Comparison of ENCODE assay signal across 8 cellular contexts in genomic region chr1:43991476-43992231, GRCh38. TPM values are rescaled to one million over a fixed set of nuclear protein-coding genes. Genes with fewer than 3 reads are reported as not detected.
A peak's percentile ranks its signal among the peaks of the same experiment; 100 is the strongest.
DNase-seq lines count a peak whose midpoint lies in the region; ATAC-seq and TF ChIP-seq lines count a peak whose summit lies in the region.

Gene CCDC24, plus strand, starts transcription at chr1:43991599. Its CDS starts 280 bp downstream, at chr1:43991879.

- peak within 1 kb of the TSS; percentile 87 for H3K4me2 ChIP-seq in MM.1S (ENCODE audit: low read depth, low read length)

- H3K79me2 ChIP-seq in MM.1S (ENCODE audit: low read length) = no peaks in the 10 kb centered on the region

- ATAC-seq in left cardiac atrium (peak; percentile 87 to 92), upper lobe of right lung (peak; percentile 90)

- H3F3A ChIP-seq in MM.1S (ENCODE audit: insufficient read depth, low read length) = peaks cover 16% of the 10 kb centered on the region

- H3K9ac ChIP-seq in MM.1S (ENCODE audit: low read length) = peak within 1 kb of the TSS; percentile 37; the same call in 1 of the 2 replicates
- peak within 1 kb of the TSS; percentile 88 for H3K9ac ChIP-seq in adipocyte (ENCODE audit: low read length)

- H3K36me3 ChIP-seq in H7 (replicated peaks; ENCODE audit: control insufficient read depth, insufficient read depth, low read length) (no peaks in the 10 kb centered on the region), MM.1S (replicated peaks; ENCODE audit: insufficient read depth, low read length) (no peaks in the 10 kb centered on the region), adipocyte (ENCODE audit: control insufficient read depth, insufficient read depth, low read length, severe bottlenecking) (no peaks in the 10 kb centered on the region), upper lobe of right lung (no peaks in the 10 kb centered on the region)

- H2AFZ ChIP-seq in MM.1S (ENCODE audit: low read length) = peak within 1 kb of the TSS; percentile 91

- H4K20me1 ChIP-seq in MM.1S (ENCODE audit: insufficient read depth, low read length) = no peaks in the 10 kb centered on the region

- DNase-seq in EL (peak; percentile 92), H7 (peak; percentile 98), MM.1S (peak; percentile 82), SW 1271 (lab: John Stamatoyannopoulos, UW) (peak; percentile 34 to 81), adipocyte (ENCODE audit: low read depth) (peak; percentile 95), left cardiac atrium (peak; percentile 89), posterior vena cava (ENCODE audit: low spot score) (peak; percentile 97), upper lobe of right lung (peak; percentile 94)

- H3K9me3 ChIP-seq in MM.1S (replicated peaks; ENCODE audit: insufficient read depth, low read length) (no peaks in the 10 kb centered on the region), adipocyte (ENCODE audit: control insufficient read depth, low read length) (no peaks in the 10 kb centered on the region), upper lobe of right lung (no peaks in the 10 kb centered on the region)

- intact Hi-C loops in left cardiac atrium (cut with DNase I) (no loop called here), posterior vena cava (cut with DNase I) (loop anchor here in 1 of 2 donors (5.0 kb wide), 1 partner anchor 439 kb away; no protein-coding TSS in a partner anchor), upper lobe of right lung (cut with DNase I) (no loop called here)

- no peaks in the 10 kb centered on the region for H3K9me2 ChIP-seq in MM.1S (replicated peaks; ENCODE audit: insufficient read depth, low read length)

- H3K4me3 ChIP-seq in H7 (ENCODE audit: insufficient read depth, low read depth, low read length) = peak within 1 kb of the TSS; percentile 86
- peak within 1 kb of the TSS; percentile 75 for H3K4me3 ChIP-seq in MM.1S (ENCODE audit: low read length)
- peak within 1 kb of the TSS; percentile 87 for H3K4me3 ChIP-seq in adipocyte (ENCODE audit: low read length)
- H3K4me3 ChIP-seq in upper lobe of right lung = peak within 1 kb of the TSS; percentile 78

- H3K4me1 ChIP-seq in MM.1S (ENCODE audit: low read length) (peaks cover 17% of the 10 kb centered on the region), adipocyte (ENCODE audit: control insufficient read depth, insufficient read depth, low read length) (peaks cover 7% of the 10 kb centered on the region), upper lobe of right lung (peaks cover 10% of the 10 kb centered on the region)

- no peak for TF ChIP-seq CTCF in MM.1S (IDR thresholded peaks at IDR 0.05; ENCODE audit: low read length)
- no peak for TF ChIP-seq CTCF in upper lobe of right lung (IDR thresholded peaks at IDR 0.05)

- H3K27me3 ChIP-seq in H7 (ENCODE audit: control insufficient read depth, insufficient read depth, low read length) (peaks cover 2% of the 10 kb centered on the region; the same call in 1 of the 2 replicates), MM.1S (replicated peaks; ENCODE audit: insufficient read depth, low read length) (no peaks in the 10 kb centered on the region), adipocyte (replicated peaks; ENCODE audit: control insufficient read depth, insufficient read depth, low read length) (no peaks in the 10 kb centered on the region), upper lobe of right lung (no peaks in the 10 kb centered on the region)

- H3K27ac ChIP-seq in MM.1S (ENCODE audit: low read length) (peak within 1 kb of the TSS; percentile 17; the same call in 1 of the 2 replicates), upper lobe of right lung (peak within 1 kb of the TSS; percentile 85)

RNA-seq across cellular contexts. Expression of gene CCDC24, which starts in this region (rescaled TPM):
- total RNA-seq in H7 (2014; rRNA removed; shearing (Covaris generic)) = 10.5 and 19.8 TPM in 2 replicates
- total RNA-seq in left cardiac atrium (1 to 10 TPM; 1.8 to 2.2 TPM), posterior vena cava (1 to 10 TPM; 2.5 to 4.1 TPM), upper lobe of right lung (5.3 TPM)

Comparison
In these comparisons a context has a peak if more than half of its experiments do, and no peak if none do; other contexts are left out.
1. Peak in every context shown above with its lines: DNase-seq, ATAC-seq, H3K4me3 ChIP-seq and H3K27ac ChIP-seq.